In genomic region chr3:133492159-133492860, GRCh38 we compare ENCODE assay signal across 15 cellular contexts.
DNase-seq lines count a peak whose midpoint lies in the region; ATAC-seq, FAIRE-seq and TF ChIP-seq lines count a peak whose summit lies in the region.
"Had no signal": no experiment of that assay in that cellular context is flagged by ENCODE, and none has a peak within 500 bp of the region (broad histone marks: within the 10 kb centered on the region; RNA-seq: fewer than 3 reads in every experiment).

No MANE protein-coding gene starts in this region.

- H4K20me1 ChIP-seq in BLaER1 treated with 17β-estradiol and CSF1 and Interleukin-3, amounts not matched to agents 10 nM and 100 nM: no peaks in the 10 kb centered on the region

- TF ChIP-seq EP300 in esophagus muscularis mucosa (IDR thresholded peaks at IDR 0.05): no peak

- H3K9me3 ChIP-seq in BLaER1 treated with 17β-estradiol and CSF1 and Interleukin-3, amounts not matched to agents 10 nM and 100 nM (replicated peaks in 1 of 11): peaks cover 1 to 11% (median 6%) of the 10 kb centered on the region in 11 experiments; a peak in 21 of 22 replicates
- H3K9me3 ChIP-seq in esophagus muscularis mucosa: no peaks in the 10 kb centered on the region
- H3K9me3 ChIP-seq: psoas muscle had no signal

- peak; percentile 24 for FAIRE-seq in GM18507 (lab: Jason Lieb, UNC)
- FAIRE-seq: HTR-8/SVneo had no signal

- no peak overlapping the region for H3K4me3 ChIP-seq in BLaER1 treated with 17β-estradiol and CSF1 and Interleukin-3, amounts not matched to agents 10 nM and 100 nM
- no peak overlapping the region for H3K4me3 ChIP-seq in esophagus muscularis mucosa
- H3K4me3 ChIP-seq: psoas muscle, SK-N-MC had no signal

- intact Hi-C loops in activated B cell treated with CpG ODN at 0.5 μM for 24 hours (cut with micrococcal nuclease) (loop anchor here (5.0 kb wide), 1 partner anchor 435 kb away; no protein-coding TSS in a partner anchor), esophagus muscularis mucosa (cut with DNase I) (no loop called here)

- peak overlapping the region in 7 of 11 experiments; percentile 58 to 78 (median 73); a peak in 11 of 22 replicates for H3K4me2 ChIP-seq in BLaER1 treated with 17β-estradiol and CSF1 and Interleukin-3, amounts not matched to agents 10 nM and 100 nM

- no peak for TF ChIP-seq POLR2A in esophagus muscularis mucosa (IDR thresholded peaks at IDR 0.05; ENCODE audit: low read depth)

- 95% methylated on average over 6 of the region's 7 CpGs for WGBS in esophagus muscularis mucosa

- no peak for ATAC-seq in activated B cell treated with CpG ODN at 0.5 μM for 24 hours (ENCODE audit: low read depth)
- no peak for ATAC-seq in GM18498 (IDR thresholded peaks at IDR 0.05; ENCODE audit: unreplicated experiment)
- ATAC-seq: psoas muscle had no signal

- POLR2A ChIA-PET in activated B cell treated with CpG ODN at 0.5 μM for 24 hours (lab: Charles Lee): interaction anchor here (1.2 to 4.6 kb wide), 3 partner anchors 12 to 81 kb away, joined by 3 to 60 read pairs (median 6); partner anchors contain the start of gene CDV3

- no peak overlapping the region for H3K27ac ChIP-seq in BLaER1 treated with 17β-estradiol and CSF1 and Interleukin-3, amounts not matched to agents 10 nM and 100 nM
- no peak overlapping the region for H3K27ac ChIP-seq in esophagus muscularis mucosa (replicated peaks in 1 of 4)
- H3K27ac ChIP-seq: psoas muscle, SK-N-MC had no signal

- H3K4me1 ChIP-seq in BLaER1 treated with 17β-estradiol and CSF1 and Interleukin-3, amounts not matched to agents 10 nM and 100 nM: peaks cover 10 to 37% (median 22%) of the 10 kb centered on the region in 10 experiments
- no peaks in the 10 kb centered on the region for H3K4me1 ChIP-seq in esophagus muscularis mucosa
- H3K4me1 ChIP-seq: psoas muscle had no signal

- DNase-seq in GM18507 (ENCODE audit: extremely low spot score, insufficient read length, low read depth) (no peak), activated B cell treated with CpG ODN at 0.5 μM for 24 hours (no peak), esophagus muscularis mucosa (ENCODE audit: extremely low spot score) (peak; percentile 84), putamen (ENCODE audit: low spot score) (no peak), AG20443 (ENCODE audit: low spot score) (no peak), endothelial cell (ENCODE audit: low spot score) (no peak)
- DNase-seq: AML-193, DMS79, erythroblast, NCI-H1105, psoas muscle had no signal

- H3K27ac Mint-ChIP-seq in activated B cell treated with CpG ODN at 0.5 μM for 24 hours (peak overlapping the region; percentile 32), endothelial cell (ENCODE audit: unreplicated experiment) (no peak overlapping the region)

- no peak overlapping the region for H3K9ac ChIP-seq in BLaER1 treated with 17β-estradiol and CSF1 and Interleukin-3, amounts not matched to agents 10 nM and 100 nM

- no peak for TF ChIP-seq CTCF in activated B cell treated with CpG ODN at 0.5 μM for 24 hours (IDR thresholded peaks at IDR 0.05)
- TF ChIP-seq CTCF in esophagus muscularis mucosa (IDR thresholded peaks at IDR 0.05): no peak
- no peak for TF ChIP-seq CTCF in endothelial cell (IDR thresholded peaks at IDR 0.05; ENCODE audit: unreplicated experiment)

- H3K4me1 Mint-ChIP-seq in activated B cell treated with CpG ODN at 0.5 μM for 24 hours (peaks cover 49% of the 10 kb centered on the region), endothelial cell (ENCODE audit: unreplicated experiment) (peaks cover 3% of the 10 kb centered on the region)

- CTCF ChIA-PET in activated B cell treated with CpG ODN at 0.5 μM for 24 hours (lab: Charles Lee): interaction anchor here (0.8 kb wide), 1 partner anchor 12 kb away, joined by 4 read pairs; no protein-coding TSS in a partner anchor

- H3K36me3 Mint-ChIP-seq in activated B cell treated with CpG ODN at 0.5 μM for 24 hours (ENCODE audit: low read depth): no peaks in the 10 kb centered on the region
- no peaks in the 10 kb centered on the region for H3K36me3 Mint-ChIP-seq in endothelial cell (ENCODE audit: low read depth, unreplicated experiment)

- no peaks in the 10 kb centered on the region for H3K9me3 Mint-ChIP-seq in activated B cell treated with CpG ODN at 0.5 μM for 24 hours
- no peaks in the 10 kb centered on the region for H3K9me3 Mint-ChIP-seq in endothelial cell (ENCODE audit: unreplicated experiment)

- H3K27me3 Mint-ChIP-seq in activated B cell treated with CpG ODN at 0.5 μM for 24 hours: no peaks in the 10 kb centered on the region
- peaks cover 3% of the 10 kb centered on the region for H3K27me3 Mint-ChIP-seq in endothelial cell (ENCODE audit: unreplicated experiment)

- no peaks in the 10 kb centered on the region for H3K27me3 ChIP-seq in BLaER1 treated with 17β-estradiol and CSF1 and Interleukin-3, amounts not matched to agents 10 nM and 100 nM
- no peaks in the 10 kb centered on the region for H3K27me3 ChIP-seq in esophagus muscularis mucosa

- H3K36me3 ChIP-seq in BLaER1 treated with 17β-estradiol and CSF1 and Interleukin-3, amounts not matched to agents 10 nM and 100 nM: 0 out of 22 replicates have a peak, but pooled peaks cover 0 to under 1% (median 0%) of the 10 kb centered on the region in 11 experiments
- H3K36me3 ChIP-seq in esophagus muscularis mucosa: no peaks in the 10 kb centered on the region

- H3K4me3 Mint-ChIP-seq in activated B cell treated with CpG ODN at 0.5 μM for 24 hours (peak overlapping the region; percentile 33), endothelial cell (ENCODE audit: unreplicated experiment) (no peak overlapping the region)
